ENCODE assay signal across 17 cellular contexts in genomic region chr6:15569035-15569995, GRCh38.
DNase-seq lines count a peak whose midpoint lies in the region; ATAC-seq and TF ChIP-seq lines count a peak whose summit lies in the region.
"Had no signal": no experiment of that assay in that cellular context is flagged by ENCODE, and none has a peak within 500 bp of the region (broad histone marks: within the 10 kb centered on the region; RNA-seq: fewer than 3 reads in every experiment).

No MANE protein-coding gene starts in this region.

- no peak overlapping the region for H3K4me3 Mint-ChIP-seq in WTC11
- H3K4me3 Mint-ChIP-seq in progenitor cell of endocrine pancreas (ENCODE audit: low read depth), result no peak overlapping the region
- H3K4me3 Mint-ChIP-seq: activated CD8-positive, alpha-beta T cell treated with anti-CD3 and anti-CD28 coated beads, Interleukin-2, amount 10 ng/mL, durations not matched to agents 7 days and 5 days; central memory CD8-positive, alpha-beta T cell had no signal

- POLR2A ChIA-PET in WTC11 (lab: Charles Lee), result no interaction called here

- no peaks in the 10 kb centered on the region for H3K27me3 Mint-ChIP-seq in WTC11 (ENCODE audit: low read depth)
- no peaks in the 10 kb centered on the region for H3K27me3 Mint-ChIP-seq in progenitor cell of endocrine pancreas
- H3K27me3 Mint-ChIP-seq: central memory CD8-positive, alpha-beta T cell had no signal

- no peak for TF ChIP-seq CTCF in WTC11 (IDR thresholded peaks at IDR 0.05)
- no peak for TF ChIP-seq CTCF in progenitor cell of endocrine pancreas (IDR thresholded peaks at IDR 0.05; ENCODE audit: unreplicated experiment)
- no peak for TF ChIP-seq CTCF in BE2C (IDR thresholded peaks at IDR 0.05; ENCODE audit: low read depth, low read length)

- H3K9me3 Mint-ChIP-seq in WTC11 (peaks cover 4% of the 10 kb centered on the region; the same call in 1 of the 2 replicates), progenitor cell of endocrine pancreas (ENCODE audit: low read depth) (no peaks in the 10 kb centered on the region)
- H3K9me3 Mint-ChIP-seq: central memory CD8-positive, alpha-beta T cell had no signal

- CTCF ChIA-PET in WTC11 (lab: Charles Lee), result no interaction called here

- no peaks in the 10 kb centered on the region for H3K36me3 ChIP-seq in BE2C
- H3K36me3 ChIP-seq: adrenal gland, transverse colon had no signal

- 45% methylated on average over 17 of the region's 17 CpGs for WGBS in right cardiac atrium

- H3K36me3 Mint-ChIP-seq in WTC11, result no peaks in the 10 kb centered on the region
- H3K36me3 Mint-ChIP-seq in progenitor cell of endocrine pancreas (ENCODE audit: insufficient read depth), result peaks cover 3% of the 10 kb centered on the region

- H3K4me3 ChIP-seq in right cardiac atrium (ENCODE audit: low read length) (no peak overlapping the region), BE2C (ENCODE audit: low read depth, low read length) (no peak overlapping the region)
- H3K4me3 ChIP-seq: adrenal gland, GM23248, transverse colon had no signal

- intact Hi-C loops in right cardiac atrium (cut with DNase I), result no loop called here

- ATAC-seq in WTC11 (peak; percentile 74), right cardiac atrium (peak; percentile 48 to 52)
- ATAC-seq: activated CD8-positive, alpha-beta T cell treated with anti-CD3 and anti-CD28 coated beads, Interleukin-2, amount 10 ng/mL, durations not matched to agents 7 days and 5 days had no signal

- peak; percentile 54 for DNase-seq in NCI-H2227 (lab: John Stamatoyannopoulos, UW; ENCODE audit: unreplicated experiment)
- DNase-seq in WTC11 (ENCODE audit: low spot score), result no peak
- no peak for DNase-seq in right cardiac atrium
- no peak for DNase-seq in progenitor cell of endocrine pancreas (ENCODE audit: low spot score, unreplicated experiment)
- DNase-seq in NCI-H345 treated with DMSO at 0.1 percent for 48 hours (lab: John Stamatoyannopoulos, UW; ENCODE audit: unreplicated experiment), result no peak
- DNase-seq in BE2C, result no peak
- DNase-seq in NCI-H1105 treated with DMSO at 0.1 percent for 48 hours (lab: John Stamatoyannopoulos, UW), result no peak
- DNase-seq: activated CD8-positive, alpha-beta T cell treated with anti-CD3 and anti-CD28 coated beads, Interleukin-2, amount 10 ng/mL, durations not matched to agents 7 days and 5 days; adrenal gland; GM23248; MV-4-11; NCI-H82; posterior cingulate gyrus; stimulated activated CD4-positive, alpha-beta T cell treated with anti-CD3 and anti-CD28 coated beads, Interleukin-12 subunit alpha, Interleukin-12 subunit beta, amount 100 ng/mL, for 4 hours; stimulated activated naive CD4-positive, alpha-beta T cell; transverse colon had no signal

- H3K27ac Mint-ChIP-seq in WTC11 (peak overlapping the region; percentile 6; the same call in 1 of the 2 replicates), progenitor cell of endocrine pancreas (peak overlapping the region; percentile 28)
- H3K27ac Mint-ChIP-seq: activated CD8-positive, alpha-beta T cell treated with anti-CD3 and anti-CD28 coated beads, Interleukin-2, amount 10 ng/mL, durations not matched to agents 7 days and 5 days had no signal

- H3K4me1 Mint-ChIP-seq in WTC11, result peaks cover 35% of the 10 kb centered on the region
- H3K4me1 Mint-ChIP-seq in progenitor cell of endocrine pancreas (ENCODE audit: low read depth), result peaks cover 6% of the 10 kb centered on the region

- H3K27ac ChIP-seq in right cardiac atrium (ENCODE audit: low read length), result peak overlapping the region; percentile 67
- H3K27ac ChIP-seq: adrenal gland, GM23248, transverse colon had no signal

- H3K9me3 ChIP-seq in right cardiac atrium (ENCODE audit: control insufficient read depth, low read length) (no peaks in the 10 kb centered on the region), BE2C (0 out of 2 replicates have a peak, but pooled peaks cover 2% of the 10 kb centered on the region)
- H3K9me3 ChIP-seq: adrenal gland, transverse colon had no signal

- H3K27me3 ChIP-seq in right cardiac atrium (ENCODE audit: control insufficient read depth, insufficient read depth) (no peaks in the 10 kb centered on the region), BE2C (no peaks in the 10 kb centered on the region)
- H3K27me3 ChIP-seq: adrenal gland, transverse colon had no signal

- H3K4me1 ChIP-seq in right cardiac atrium (ENCODE audit: control insufficient read depth, insufficient read depth, low read length), result peaks cover 4% of the 10 kb centered on the region
- H3K4me1 ChIP-seq in BE2C, result no peaks in the 10 kb centered on the region
- H3K4me1 ChIP-seq: adrenal gland, transverse colon had no signal

TF ChIP-seq in WTC11, 78 proteins besides CTCF, POLR2A, EP300 and RAD21:
- no peak for TF ChIP-seq ATF6 (CRISPR knock-in tag; IDR thresholded peaks at IDR 0.05)
- TF ChIP-seq JUN (CRISPR knock-in tag; IDR thresholded peaks at IDR 0.05), result no peak
- TF ChIP-seq E2F1 (CRISPR knock-in tag; IDR thresholded peaks at IDR 0.05), result no peak
- no peak for TF ChIP-seq PRDM15 (CRISPR knock-in tag; IDR thresholded peaks at IDR 0.05)
- TF ChIP-seq SOX15 (CRISPR knock-in tag; IDR thresholded peaks at IDR 0.05), result no peak
- no peak for TF ChIP-seq ATF1 (CRISPR knock-in tag; IDR thresholded peaks at IDR 0.05)
- TF ChIP-seq ZNF121 (CRISPR knock-in tag; IDR thresholded peaks at IDR 0.05), result no peak
- TF ChIP-seq ZNF416 (CRISPR knock-in tag; IDR thresholded peaks at IDR 0.05), result no peak
- TF ChIP-seq ATF3 (CRISPR knock-in tag; conservative IDR thresholded peaks at IDR 0.05), result no peak
- no peak for TF ChIP-seq TP53 (CRISPR knock-in tag; IDR thresholded peaks at IDR 0.05)
- TF ChIP-seq ZNF138 (CRISPR knock-in tag; conservative IDR thresholded peaks at IDR 0.05), result no peak
- TF ChIP-seq CDX4 (CRISPR knock-in tag; IDR thresholded peaks at IDR 0.05; ENCODE audit: borderline replicate concordance), result no peak
- no peak for TF ChIP-seq GTF2I (CRISPR knock-in tag; conservative IDR thresholded peaks at IDR 0.05)
- TF ChIP-seq FOXJ3 (CRISPR knock-in tag; IDR thresholded peaks at IDR 0.05; ENCODE audit: borderline replicate concordance), result no peak
